8 cellular contexts compared by ENCODE assay signal in the genomic region with DNA sequence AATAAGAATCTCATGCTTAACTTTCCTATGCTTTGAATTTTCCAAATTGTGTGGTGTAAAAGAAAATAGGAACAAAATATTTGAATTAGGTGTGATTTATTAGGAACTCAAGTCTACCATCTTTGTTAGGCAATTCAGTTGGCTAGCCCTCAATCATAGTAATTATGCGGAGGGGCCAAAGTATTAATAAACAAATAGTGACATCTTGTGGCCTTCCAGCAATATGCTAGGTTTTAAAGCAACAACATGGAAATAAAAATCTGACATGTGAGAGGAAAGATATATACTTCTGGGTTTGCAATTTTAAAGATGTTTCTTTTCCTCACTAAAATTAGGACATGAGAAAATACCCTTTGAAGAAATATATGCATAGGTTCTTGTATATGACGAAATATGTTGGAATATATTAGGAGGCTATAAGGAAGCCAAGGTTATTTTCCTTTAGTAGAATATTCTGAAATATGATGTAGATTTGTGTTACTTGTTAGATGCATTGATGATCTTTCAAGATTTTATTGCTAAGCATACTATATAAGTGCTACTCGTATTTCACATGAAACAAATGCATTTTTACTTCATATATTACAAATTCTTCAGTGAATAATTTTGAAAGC.
DNase-seq lines count a peak whose midpoint lies in the region; ATAC-seq and TF ChIP-seq lines count a peak whose summit lies in the region.

No MANE protein-coding gene starts in this region.

- ATAC-seq in HG03354 (IDR thresholded peaks at IDR 0.05; ENCODE audit: poor library complexity, severe bottlenecking, unreplicated experiment), result peak; percentile 29
- no peak for ATAC-seq in GM18867 (IDR thresholded peaks at IDR 0.05; ENCODE audit: unreplicated experiment)

- H3K36me3 Mint-ChIP-seq in chondrocyte (ENCODE audit: low read depth), result peaks cover 2% of the 10 kb centered on the region

- H3K4me3 Mint-ChIP-seq in chondrocyte (ENCODE audit: unreplicated experiment), result no peak overlapping the region

- H3K27ac Mint-ChIP-seq in chondrocyte (ENCODE audit: unreplicated experiment), result no peak overlapping the region

- no peaks in the 10 kb centered on the region for H3K4me1 Mint-ChIP-seq in chondrocyte (ENCODE audit: low read depth)

- intact Hi-C loops in posterior vena cava (cut with DNase I), result loop anchor here in 1 of 2 donors (2.0 kb wide), 1 partner anchor 246 kb away; no protein-coding TSS in a partner anchor

- peaks cover 3% of the 10 kb centered on the region for H3K9me3 Mint-ChIP-seq in chondrocyte (ENCODE audit: low read depth)

- peaks cover 11% of the 10 kb centered on the region for H3K27me3 Mint-ChIP-seq in chondrocyte (ENCODE audit: low read depth)

- DNase-seq in COR-L47 (lab: John Stamatoyannopoulos, UW) (peak; percentile 27), NCI-H82 (lab: John Stamatoyannopoulos, UW) (peak; percentile 87), chondrocyte (ENCODE audit: low spot score) (no peak), myocyte (ENCODE audit: low read depth) (peak; percentile 63), posterior vena cava (ENCODE audit: low spot score) (no peak)
- no peak for DNase-seq in activated CD8-positive, alpha-beta memory T cell treated with anti-CD3 and anti-CD28 coated beads, Interleukin-2, amount 50 U/mL, for 48 hours

- TF ChIP-seq CTCF in chondrocyte (IDR thresholded peaks at IDR 0.05), result peak; percentile 90

Comparison
In these comparisons a context has a peak if more than half of its experiments do, and no peak if none do; other contexts are left out.
1. DNase-seq: peak in COR-L47 (single experiment), NCI-H82 (single experiment) and myocyte (single experiment); none in chondrocyte (single experiment), activated CD8-positive, alpha-beta memory T cell treated with anti-CD3 and anti-CD28 coated beads, Interleukin-2, amount 50 U/mL, for 48 hours (single experiment) and posterior vena cava (single experiment).